1 cellular context compared by ENCODE assay signal in genomic region chr1:54716299-54717047, GRCh38.
TF ChIP-seq lines count a peak whose summit lies in the region.

No MANE protein-coding gene starts in this region.

TF ChIP-seq in K562, 482 proteins besides CTCF, POLR2A, EP300 and RAD21 (continues in another document):
- TF ChIP-seq CTCFL (IDR thresholded peaks at IDR 0.05; ENCODE audit: borderline replicate concordance, insufficient read depth, low read depth, low read length, poor library complexity, severe bottlenecking) (no peak), EP400 (IDR thresholded peaks at IDR 0.05) (no peak), ZNF124 (CRISPR knock-in tag; IDR thresholded peaks at IDR 0.05) (no peak), E2F6 (IDR thresholded peaks at IDR 0.05; ENCODE audit: borderline replicate concordance in 1 of 2, extremely low read depth in 1 of 2, insufficient read depth in 1 of 2, insufficient read length in 1 of 2, low read depth in 1 of 2, low read length in 1 of 2, poor library complexity in 1 of 2, severe bottlenecking in 1 of 2) (no peak), ARID4B (CRISPR knock-in tag; IDR thresholded peaks at IDR 0.05) (no peak), ZNF766 (CRISPR knock-in tag; conservative IDR thresholded peaks at IDR 0.05) (no peak), KDM4B (IDR thresholded peaks at IDR 0.05; ENCODE audit: borderline replicate concordance in 2 of 2, low read depth in 1 of 2) (no peak), ZNF512 (tag; IDR thresholded peaks at IDR 0.05) (no peak), EGR1 (conservative IDR thresholded peaks at IDR 0.05) (no peak), NR0B1 (IDR thresholded peaks at IDR 0.05; ENCODE audit: partially characterized antibody) (no peak), BACH1 (tag; IDR thresholded peaks at IDR 0.05) (peak; percentile 54; the same call in 1 of the 2 replicates), SP1 (CRISPR knock-in tag; IDR thresholded peaks at IDR 0.05) (no peak), BCL6 (CRISPR knock-in tag; IDR thresholded peaks at IDR 0.05) (no peak), E2F5 (CRISPR knock-in tag; IDR thresholded peaks at IDR 0.05) (no peak), ZBTB11 (CRISPR knock-in tag; IDR thresholded peaks at IDR 0.05) (no peak), RFX1 (IDR thresholded peaks at IDR 0.05) (no peak), HDAC2 (IDR thresholded peaks at IDR 0.05) (no peak), ZNF282 (CRISPR knock-in tag; IDR thresholded peaks at IDR 0.05) (no peak), U2AF2 (optimal IDR thresholded peaks at IDR 0.05; ENCODE audit: low read depth, low read length) (no peak), ZNF253 (CRISPR knock-in tag; conservative IDR thresholded peaks at IDR 0.05) (no peak), NR3C1 (CRISPR knock-in tag; IDR thresholded peaks at IDR 0.05) (no peak), FOXK2 (conservative IDR thresholded peaks at IDR 0.05 in 1 of 2, IDR thresholded peaks at IDR 0.05 in 1 of 2; ENCODE audit: low read depth in 2 of 2) (no peak), ETV1 (tag; conservative IDR thresholded peaks at IDR 0.05; ENCODE audit: low read depth) (no peak), ZFP30 (CRISPR knock-in tag; IDR thresholded peaks at IDR 0.05; ENCODE audit: borderline replicate concordance) (no peak), ETS2 (tag; IDR thresholded peaks at IDR 0.05; ENCODE audit: borderline replicate concordance, poor library complexity, severe bottlenecking) (no peak), POLR3A (IDR thresholded peaks at IDR 0.05; ENCODE audit: borderline replicate concordance, extremely low read depth, insufficient read depth, insufficient read length) (no peak), MECOM (CRISPR knock-in tag; IDR thresholded peaks at IDR 0.05) (no peak), ZNF316 (IDR thresholded peaks at IDR 0.05) (peak; percentile 66), FOSL1 (tag; conservative IDR thresholded peaks at IDR 0.05) (peak; percentile 50), SMAD1 (IDR thresholded peaks at IDR 0.05; ENCODE audit: low read depth, low read length, partially characterized antibody) (no peak), SMARCA5 (IDR thresholded peaks at IDR 0.05) (peak; percentile 50; the same call in 1 of the 2 replicates), U2AF1 (optimal IDR thresholded peaks at IDR 0.05; ENCODE audit: low read depth, low read length) (no peak), POLR3G (IDR thresholded peaks at IDR 0.05; ENCODE audit: extremely low read depth, insufficient read length, insufficient replicate concordance) (no peak), ZNF324 (CRISPR knock-in tag; IDR thresholded peaks at IDR 0.05) (no peak), ZSCAN32 (CRISPR knock-in tag; IDR thresholded peaks at IDR 0.05) (no peak), ZNF174 (CRISPR knock-in tag; IDR thresholded peaks at IDR 0.05) (no peak), ATF1 (CRISPR knock-in tag; IDR thresholded peaks at IDR 0.05) (no peak), ATF1 (tag; IDR thresholded peaks at IDR 0.05) (no peak), KDM1A (IDR thresholded peaks at IDR 0.05) (peak in 1 of 2 experiments; percentile 14; a peak in 1 of 4 replicates), NFE2 (IDR thresholded peaks at IDR 0.05; ENCODE audit: low read depth) (peak; percentile 54; the same call in 1 of the 2 replicates), ZC3H8 (IDR thresholded peaks at IDR 0.05) (no peak), PHF21A (IDR thresholded peaks at IDR 0.05; ENCODE audit: borderline replicate concordance, low read depth) (no peak), NFXL1 (CRISPR knock-in tag; IDR thresholded peaks at IDR 0.05) (no peak), FIP1L1 (IDR thresholded peaks at IDR 0.05; ENCODE audit: low read depth, low read length, poor library complexity, severe bottlenecking) (no peak), FOXA3 (CRISPR knock-in tag; conservative IDR thresholded peaks at IDR 0.05 in 1 of 2, IDR thresholded peaks at IDR 0.05 in 1 of 2) (no peak), STAT5B (CRISPR knock-in tag; IDR thresholded peaks at IDR 0.05) (no peak), COPS2 (conservative IDR thresholded peaks at IDR 0.05) (no peak), NELFE (IDR thresholded peaks at IDR 0.05; ENCODE audit: insufficient read depth, insufficient read length) (no peak), SRSF1 (IDR thresholded peaks at IDR 0.05; ENCODE audit: low read depth, low read length) (no peak), THRAP3 (IDR thresholded peaks at IDR 0.05; ENCODE audit: borderline replicate concordance) (no peak), BCOR (IDR thresholded peaks at IDR 0.05) (peak; percentile 42; the same call in 1 of the 2 replicates), ZNF384 (IDR thresholded peaks at IDR 0.05; ENCODE audit: low read depth, low read length) (0 out of 2 replicates have a peak, but pooled peaks have one; percentile 44), RBM25 (IDR thresholded peaks at IDR 0.05; ENCODE audit: low read depth, low read length, severe bottlenecking) (peak; percentile 67), ZMIZ1 (IDR thresholded peaks at IDR 0.05; ENCODE audit: low read depth in 2 of 2, low read length in 2 of 2) (no peak), NR4A1 (CRISPR knock-in tag; IDR thresholded peaks at IDR 0.05) (no peak), NR4A1 (tag; IDR thresholded peaks at IDR 0.05) (no peak), ZNF778 (CRISPR knock-in tag; IDR thresholded peaks at IDR 0.05) (no peak)
